In genomic region chr2:126482582-126483464, GRCh38 we compare ENCODE assay signal across 12 cellular contexts.
DNase-seq lines count a peak whose midpoint lies in the region; ATAC-seq and TF ChIP-seq lines count a peak whose summit lies in the region.
"Had no signal": no experiment of that assay in that cellular context is flagged by ENCODE, and none has a peak within 500 bp of the region (broad histone marks: within the 10 kb centered on the region; RNA-seq: fewer than 3 reads in every experiment).

No MANE protein-coding gene starts in this region.

- no peak overlapping the region for H3K9ac ChIP-seq in MM.1S (ENCODE audit: low read length)

- 68% methylated on average over 19 of the region's 19 CpGs for WGBS in hepatocyte (ENCODE audit: low lambda C conversion rate, missing lambda C conversion rate)
- 86% methylated on average over 19 of the region's 19 CpGs for WGBS in suprapubic skin

- no peaks in the 10 kb centered on the region for H3K9me2 ChIP-seq in MM.1S (replicated peaks; ENCODE audit: insufficient read depth, low read length)
- H3K9me2 ChIP-seq in hepatocyte (replicated peaks; ENCODE audit: insufficient read depth): no peaks in the 10 kb centered on the region

- H4K20me1 ChIP-seq in MM.1S (ENCODE audit: insufficient read depth, low read length): no peaks in the 10 kb centered on the region
- H4K20me1 ChIP-seq in hepatocyte (ENCODE audit: insufficient read depth, poor library complexity, severe bottlenecking): no peaks in the 10 kb centered on the region

- no peaks in the 10 kb centered on the region for H3F3A ChIP-seq in MM.1S (ENCODE audit: insufficient read depth, low read length)

- no peak for TF ChIP-seq EP300 in suprapubic skin (IDR thresholded peaks at IDR 0.05)

- H3K36me3 ChIP-seq in MM.1S (replicated peaks; ENCODE audit: insufficient read depth, low read length): no peaks in the 10 kb centered on the region
- H3K36me3 ChIP-seq in hepatocyte (replicated peaks; ENCODE audit: insufficient read depth, low read depth): no peaks in the 10 kb centered on the region
- no peaks in the 10 kb centered on the region for H3K36me3 ChIP-seq in suprapubic skin
- H3K36me3 ChIP-seq: upper lobe of right lung had no signal

- H3K79me2 ChIP-seq in MM.1S (ENCODE audit: low read length): no peaks in the 10 kb centered on the region
- H3K79me2 ChIP-seq in hepatocyte: no peaks in the 10 kb centered on the region

- H3K27ac ChIP-seq in MM.1S (ENCODE audit: low read length) (no peak overlapping the region), hepatocyte (no peak overlapping the region), suprapubic skin (no peak overlapping the region)
- H3K27ac ChIP-seq: upper lobe of right lung had no signal

- H2AFZ ChIP-seq in MM.1S (ENCODE audit: low read length): 0 out of 2 replicates have a peak overlapping the region, but pooled peaks have one; percentile 11
- H2AFZ ChIP-seq in hepatocyte: no peak overlapping the region

- H3K9me3 ChIP-seq in MM.1S (replicated peaks; ENCODE audit: insufficient read depth, low read length): no peaks in the 10 kb centered on the region
- H3K9me3 ChIP-seq in hepatocyte (ENCODE audit: low read depth): no peaks in the 10 kb centered on the region
- no peaks in the 10 kb centered on the region for H3K9me3 ChIP-seq in suprapubic skin
- H3K9me3 ChIP-seq: upper lobe of right lung had no signal

- TF ChIP-seq CTCF in MM.1S (IDR thresholded peaks at IDR 0.05; ENCODE audit: low read length): peak; percentile 39
- TF ChIP-seq CTCF in hepatocyte (IDR thresholded peaks at IDR 0.05; ENCODE audit: poor library complexity): peak; percentile 37
- TF ChIP-seq CTCF in suprapubic skin (IDR thresholded peaks at IDR 0.05): no peak

- DNase-seq in D341Med (ENCODE audit: low spot score) (peak; percentile 34), MM.1S (peak; percentile 43), hepatocyte (ENCODE audit: low spot score) (peak; percentile 45), suprapubic skin (ENCODE audit: low spot score in 2 of 2) (no peak), superior temporal gyrus (ENCODE audit: extremely low spot score) (no peak)
- DNase-seq in activated CD4-positive, CD25-positive, alpha-beta regulatory T cell (lab: John Stamatoyannopoulos, UW): no peak
- DNase-seq: natural killer cell, NCI-H2029 treated with DMSO at 0.1 percent for 48 hours, T-helper 1 cell, upper lobe of right lung had no signal

- H3K4me3 ChIP-seq in MM.1S (ENCODE audit: low read length): no peak overlapping the region
- H3K4me3 ChIP-seq in hepatocyte: no peak overlapping the region
- H3K4me3 ChIP-seq in suprapubic skin: no peak overlapping the region
- H3K4me3 ChIP-seq: upper lobe of right lung had no signal

- no peak for TF ChIP-seq POLR2A in suprapubic skin (IDR thresholded peaks at IDR 0.05)

- H3K27me3 ChIP-seq in MM.1S (replicated peaks; ENCODE audit: insufficient read depth, low read length) (no peaks in the 10 kb centered on the region), hepatocyte (no peaks in the 10 kb centered on the region), suprapubic skin (no peaks in the 10 kb centered on the region)
- H3K27me3 ChIP-seq: upper lobe of right lung had no signal

- ATAC-seq in GM18858 (IDR thresholded peaks at IDR 0.05; ENCODE audit: unreplicated experiment): peak; percentile 57
- no peak for ATAC-seq in HG03196 (IDR thresholded peaks at IDR 0.05; ENCODE audit: unreplicated experiment)
- ATAC-seq: natural killer cell, upper lobe of right lung had no signal

- no peak overlapping the region for H3K4me2 ChIP-seq in MM.1S (ENCODE audit: low read depth, low read length)
- no peak overlapping the region for H3K4me2 ChIP-seq in hepatocyte

- H3K4me1 ChIP-seq in MM.1S (ENCODE audit: low read length): no peaks in the 10 kb centered on the region
- no peaks in the 10 kb centered on the region for H3K4me1 ChIP-seq in hepatocyte (ENCODE audit: insufficient read depth)
- no peaks in the 10 kb centered on the region for H3K4me1 ChIP-seq in suprapubic skin
- H3K4me1 ChIP-seq: upper lobe of right lung had no signal

Comparison
In these comparisons a context has a peak if more than half of its experiments do, and no peak if none do; other contexts are left out.
1. DNase-seq: peak in D341Med (single experiment), MM.1S (single experiment) and hepatocyte (single experiment); none in suprapubic skin (0 of 2), activated CD4-positive, CD25-positive, alpha-beta regulatory T cell (0 of 4) and superior temporal gyrus (single experiment).
2. CTCF ChIP-seq: peak in MM.1S (single experiment) and hepatocyte (single experiment); none in suprapubic skin (0 of 2).